32 cellular contexts compared by ENCODE assay signal in the genomic region with DNA sequence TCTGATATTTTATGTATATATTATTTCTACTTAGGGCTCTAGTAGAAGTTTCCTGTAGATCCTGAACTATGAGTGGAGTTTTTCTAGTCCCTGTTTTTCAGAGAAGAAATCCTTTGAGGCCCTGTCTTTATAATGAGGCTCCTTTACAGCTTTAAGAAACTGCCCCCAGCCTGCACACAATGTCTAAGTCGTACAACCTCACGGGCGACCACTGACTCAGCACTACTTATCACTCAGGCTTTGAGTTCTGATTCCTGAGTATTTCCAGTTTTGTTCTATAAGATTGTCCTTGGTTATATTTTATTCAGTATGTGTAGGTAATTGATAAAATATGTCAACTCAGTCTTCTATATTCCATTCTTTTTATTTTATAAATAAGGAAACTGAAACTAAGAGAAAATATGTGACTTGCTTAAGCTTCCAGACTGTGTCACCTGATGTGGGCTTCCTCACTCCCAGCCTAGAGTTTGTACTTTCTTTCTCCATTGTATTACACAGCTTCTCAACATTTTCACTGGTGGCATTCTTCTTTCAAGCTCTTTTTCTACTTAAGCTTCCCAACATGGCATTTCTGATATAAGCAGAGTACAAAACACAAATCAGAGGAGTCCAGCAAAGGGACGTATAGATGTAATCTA.
A peak's percentile ranks its signal among the peaks of the same experiment; 100 is the strongest.
DNase-seq lines count a peak whose midpoint lies in the region; ATAC-seq, FAIRE-seq and TF ChIP-seq lines count a peak whose summit lies in the region.
"Had no signal": no experiment of that assay in that cellular context is flagged by ENCODE, and none has a peak within 500 bp of the region (broad histone marks: within the 10 kb centered on the region; RNA-seq: fewer than 3 reads in every experiment).

No MANE protein-coding gene starts in this region.

- POLR2A ChIA-PET in A549 (lab: Yijun Ruan, JAX) = no interaction called here

- H3K4me3 ChIP-seq in A549 (no peak overlapping the region), adipocyte (ENCODE audit: low read length) (peak overlapping the region; percentile 54), epithelial cell of esophagus (ENCODE audit: low read length) (no peak overlapping the region)
- H3K4me3 ChIP-seq: BLaER1, gastrocnemius medialis, MG63, pancreas, right atrium auricular region, suprapubic skin had no signal

- TF ChIP-seq POLR2A in A549 (IDR thresholded peaks at IDR 0.05; ENCODE audit: low read length) = no peak

- H3K9me3 ChIP-seq in A549 = no peaks in the 10 kb centered on the region
- no peaks in the 10 kb centered on the region for H3K9me3 ChIP-seq in adipocyte (ENCODE audit: control insufficient read depth, low read length)
- H3K9me3 ChIP-seq: BLaER1, gastrocnemius medialis, MG63, pancreas, right atrium auricular region, suprapubic skin had no signal

- CTCF ChIA-PET in A549 (lab: Yijun Ruan, JAX) = no interaction called here

- no peak for TF ChIP-seq RAD21 in A549 (conservative IDR thresholded peaks at IDR 0.05 in 1 of 2, IDR thresholded peaks at IDR 0.05 in 1 of 2)

- H3K4me2 ChIP-seq in A549 = 0 out of 3 replicates have a peak overlapping the region, but pooled peaks have one; percentile 26
- H3K4me2 ChIP-seq: BLaER1 had no signal

- H3K36me3 Mint-ChIP-seq in HFFc6 (ENCODE audit: low read depth) = no peaks in the 10 kb centered on the region
- H3K36me3 Mint-ChIP-seq: natural killer cell treated with Interleukin-12 subunit alpha and Interleukin-12 subunit beta and Interleukin-15 and Interleukin-18, amount 100 ng/mL, for 72 hours; stimulated activated memory B cell treated with anti-CD40 and anti-IgM and Interleukin-4, amounts not matched to agents 10 μg/mL and 1 μg/mL and 100 μg/mL, for 72 hours had no signal

- no peaks in the 10 kb centered on the region for H3K9me3 Mint-ChIP-seq in HFFc6
- H3K9me3 Mint-ChIP-seq: activated T-cell treated with anti-CD3 and anti-CD28 coated beads, Interleukin-2, amount 50 U/mL, for 24 hours; stimulated activated memory B cell treated with anti-CD40 and anti-IgM and Interleukin-4, amounts not matched to agents 10 μg/mL and 1 μg/mL and 100 μg/mL, for 72 hours had no signal

- H3K4me1 Mint-ChIP-seq in HFFc6 (ENCODE audit: low read depth) = peaks cover 21% of the 10 kb centered on the region
- H3K4me1 Mint-ChIP-seq: stimulated activated memory B cell treated with anti-CD40 and anti-IgM and Interleukin-4, amounts not matched to agents 10 μg/mL and 1 μg/mL and 100 μg/mL, for 72 hours had no signal

- H3K27ac Mint-ChIP-seq in HFFc6 = peak overlapping the region; percentile 5; the same call in 1 of the 2 replicates
- H3K27ac Mint-ChIP-seq: activated T-cell treated with anti-CD3 and anti-CD28 coated beads, Interleukin-2, amount 50 U/mL, for 24 hours; natural killer cell treated with Interleukin-12 subunit alpha and Interleukin-12 subunit beta and Interleukin-15 and Interleukin-18, amount 100 ng/mL, for 72 hours; stimulated activated memory B cell treated with anti-CD40 and anti-IgM and Interleukin-4, amounts not matched to agents 10 μg/mL and 1 μg/mL and 100 μg/mL, for 72 hours had no signal

- no peak overlapping the region for H3K27ac ChIP-seq in A549
- H3K27ac ChIP-seq: BLaER1, gastrocnemius medialis, pancreas, right atrium auricular region, suprapubic skin had no signal

- H3K27me3 ChIP-seq in adipocyte (replicated peaks; ENCODE audit: control insufficient read depth, insufficient read depth, low read length) = no peaks in the 10 kb centered on the region
- H3K27me3 ChIP-seq: BLaER1, gastrocnemius medialis, MG63, pancreas, right atrium auricular region, suprapubic skin had no signal

- TF ChIP-seq EP300 in A549 (IDR thresholded peaks at IDR 0.05) = no peak

- DNase-seq in A549 (ENCODE audit: low read depth in 1 of 2, low spot score in 1 of 2) = peak in 1 of 2 experiments; percentile 14
- DNase-seq in HFFc6 = no peak
- peak; percentile 51 for DNase-seq in adipocyte (ENCODE audit: low read depth)
- DNase-seq in epithelial cell of esophagus (ENCODE audit: low read depth) = peak; percentile 9
- DNase-seq in SW 1271 (lab: John Stamatoyannopoulos, UW) = no peak
- DNase-seq in activated naive CD4-positive, alpha-beta T cell treated with anti-CD3 and anti-CD28 coated beads, Interleukin-2, amount 50 U/mL, for 16 hours = no peak
- DNase-seq in NCI-H226 = no peak
- DNase-seq in globus pallidus (ENCODE audit: low spot score) = no peak
- DNase-seq: activated CD4-positive, alpha-beta T cell treated with anti-CD3 and anti-CD28 coated beads for 48 hours; activated T-cell treated with anti-CD3 and anti-CD28 coated beads, Interleukin-2, amount 50 U/mL, for 24 hours; caudate nucleus; COR-L47; DMS79 treated with DMSO at 0.1 percent for 48 hours; gastrocnemius medialis; IMR-90; left ventricle myocardium superior; MG63; midbrain; NCI-H1436 treated with DMSO at 0.1 percent for 48 hours; NCI-H524; pancreas; stimulated activated CD4-positive, alpha-beta T cell treated with anti-CD3 and anti-CD28 coated beads, Interleukin-4, amount 100 ng/mL, for 1 hour; T-helper 2 cell had no signal

- no peaks in the 10 kb centered on the region; the same call in none of the 2 replicates for H3K27me3 Mint-ChIP-seq in HFFc6 (ENCODE audit: insufficient read depth)
- H3K27me3 Mint-ChIP-seq: activated T-cell treated with anti-CD3 and anti-CD28 coated beads, Interleukin-2, amount 50 U/mL, for 24 hours; natural killer cell treated with Interleukin-12 subunit alpha and Interleukin-12 subunit beta and Interleukin-15 and Interleukin-18, amount 100 ng/mL, for 72 hours; stimulated activated memory B cell treated with anti-CD40 and anti-IgM and Interleukin-4, amounts not matched to agents 10 μg/mL and 1 μg/mL and 100 μg/mL, for 72 hours had no signal

- FAIRE-seq in A549 (lab: Jason Lieb, UNC) = no peak
- FAIRE-seq: GM12892, islet of Langerhans, pancreas, urothelium cell line had no signal

- no peak overlapping the region for H3K9ac ChIP-seq in adipocyte (ENCODE audit: low read length)
- H3K9ac ChIP-seq: BLaER1 had no signal

- H3K4me1 ChIP-seq in A549 = no peaks in the 10 kb centered on the region
- peaks cover 18% of the 10 kb centered on the region for H3K4me1 ChIP-seq in adipocyte (ENCODE audit: control insufficient read depth, insufficient read depth, low read length)
- H3K4me1 ChIP-seq: gastrocnemius medialis, pancreas, right atrium auricular region, suprapubic skin had no signal

- ATAC-seq in A549 = peak in 1 of 2 experiments; percentile 36; a peak in 1 of 6 replicates
- ATAC-seq: gastrocnemius medialis; left ventricle myocardium superior; natural killer cell treated with Interleukin-12 subunit alpha and Interleukin-12 subunit beta and Interleukin-15 and Interleukin-18, amount 100 ng/mL, for 72 hours; Panc1; pancreas; stimulated activated memory B cell treated with anti-CD40 and anti-IgM and Interleukin-4, amounts not matched to agents 10 μg/mL and 1 μg/mL and 100 μg/mL, for 72 hours had no signal

- peak overlapping the region; percentile 53; the same call in 1 of the 2 replicates for H3K4me3 Mint-ChIP-seq in HFFc6
- H3K4me3 Mint-ChIP-seq: activated T-cell treated with anti-CD3 and anti-CD28 coated beads, Interleukin-2, amount 50 U/mL, for 24 hours; natural killer cell treated with Interleukin-12 subunit alpha and Interleukin-12 subunit beta and Interleukin-15 and Interleukin-18, amount 100 ng/mL, for 72 hours; stimulated activated memory B cell treated with anti-CD40 and anti-IgM and Interleukin-4, amounts not matched to agents 10 μg/mL and 1 μg/mL and 100 μg/mL, for 72 hours had no signal

- WGBS in A549 (ENCODE audit: missing lambda C conversion rate) = 52% methylated on average over 4 of the region's 4 CpGs

- no peaks in the 10 kb centered on the region for H3K36me3 ChIP-seq in adipocyte (ENCODE audit: control insufficient read depth, insufficient read depth, low read length, severe bottlenecking)
- H3K36me3 ChIP-seq: BLaER1, gastrocnemius medialis, MG63, pancreas, right atrium auricular region, suprapubic skin had no signal

- TF ChIP-seq CTCF in A549 (IDR thresholded peaks at IDR 0.05) (no peak), HFFc6 (IDR thresholded peaks at IDR 0.05) (no peak), epithelial cell of esophagus (IDR thresholded peaks at IDR 0.05; ENCODE audit: insufficient read depth, low read depth, low read length, missing control alignments) (no peak)

TF ChIP-seq in A549, 52 proteins besides CTCF, POLR2A, EP300 and RAD21:
- TF ChIP-seq CHD2 (IDR thresholded peaks at IDR 0.05; ENCODE audit: low read length, partially characterized antibody) (no peak), EHF (CRISPR knock-in tag; IDR thresholded peaks at IDR 0.05) (no peak), PHF8 (IDR thresholded peaks at IDR 0.05; ENCODE audit: borderline replicate concordance, low read depth) (no peak), ZC3H11A (IDR thresholded peaks at IDR 0.05) (no peak), FOSL2 (IDR thresholded peaks at IDR 0.05) (no peak), FOSL2 (CRISPR knock-in tag; IDR thresholded peaks at IDR 0.05) (no peak), MAFK (IDR thresholded peaks at IDR 0.05; ENCODE audit: partially characterized antibody) (peak; percentile 6)
- TF ChIP-seq, protein P1, sequence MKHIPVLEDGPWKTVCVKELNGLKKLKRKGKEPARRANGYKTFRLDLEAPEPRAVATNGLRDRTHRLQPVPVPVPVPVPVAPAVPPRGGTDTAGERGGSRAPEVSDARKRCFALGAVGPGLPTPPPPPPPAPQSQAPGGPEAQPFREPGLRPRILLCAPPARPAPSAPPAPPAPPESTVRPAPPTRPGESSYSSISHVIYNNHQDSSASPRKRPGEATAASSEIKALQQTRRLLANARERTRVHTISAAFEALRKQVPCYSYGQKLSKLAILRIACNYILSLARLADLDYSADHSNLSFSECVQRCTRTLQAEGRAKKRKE (CRISPR knock-in tag; IDR thresholded peaks at IDR 0.05; ENCODE audit: low read depth) = no peak

Comparison
In these comparisons a context has a peak if more than half of its experiments do, and no peak if none do; other contexts are left out.
1. DNase-seq: peak in adipocyte (single experiment) and epithelial cell of esophagus (single experiment); none in HFFc6 (single experiment), SW 1271 (0 of 2), activated naive CD4-positive, alpha-beta T cell treated with anti-CD3 and anti-CD28 coated beads, Interleukin-2, amount 50 U/mL, for 16 hours (single experiment), NCI-H226 (single experiment) and globus pallidus (single experiment).